In the genomic region with DNA sequence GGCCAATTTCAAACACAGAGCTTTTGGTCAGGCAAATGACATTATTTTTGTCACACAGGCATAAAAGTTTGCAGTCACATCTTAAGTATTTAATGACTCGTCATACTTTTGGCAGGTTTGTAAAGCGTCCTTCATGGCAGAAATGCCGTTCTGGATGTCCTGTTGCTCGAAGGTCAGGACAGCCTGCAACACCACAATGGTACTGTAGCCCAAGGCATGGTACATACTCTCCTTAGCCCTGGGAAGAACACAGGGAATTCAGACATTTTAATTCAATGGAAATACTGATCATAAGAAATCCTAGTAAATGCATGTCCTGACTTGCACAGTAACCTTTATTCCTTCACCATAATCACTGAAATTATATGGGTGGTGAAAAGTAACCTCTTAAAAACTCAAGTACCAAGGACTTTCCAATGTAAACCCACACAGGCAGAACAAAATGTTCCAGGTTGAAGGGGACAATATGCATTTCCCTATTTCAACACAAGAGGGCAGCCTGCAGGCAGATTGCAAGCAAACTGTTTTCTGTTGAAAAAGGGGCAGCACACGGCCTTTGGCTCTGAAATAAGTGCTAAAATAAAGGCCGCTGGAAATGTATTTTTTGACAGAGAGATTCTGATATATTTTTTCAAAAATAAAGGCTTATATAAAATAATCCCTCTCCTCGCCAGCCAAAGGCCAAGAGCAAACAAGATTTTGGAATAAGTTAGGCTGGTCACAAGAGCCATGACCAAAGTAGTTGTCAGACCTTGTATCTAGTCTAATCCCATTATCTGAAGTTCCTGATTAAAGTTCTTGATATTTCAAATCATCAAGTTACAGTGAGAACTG, we compare ENCODE assay signal across 8 cellular contexts.
DNase-seq lines count a peak whose midpoint lies in the region; ATAC-seq, FAIRE-seq and TF ChIP-seq lines count a peak whose summit lies in the region.

No MANE protein-coding gene starts in this region.

- no peak overlapping the region for H3K18ac ChIP-seq in H1 (ENCODE audit: extremely low read depth, low read length)
- H3K18ac ChIP-seq in mesendoderm (ENCODE audit: low read length), result no peak overlapping the region

- no peak overlapping the region for H3K27ac Mint-ChIP-seq in activated CD4-positive, alpha-beta T cell treated with anti-CD3 and anti-CD28 coated beads, Interleukin-2, amount 10 ng/mL, durations not matched to agents 7 days and 5 days

- TF ChIP-seq RAD21 in H1 (IDR thresholded peaks at IDR 0.05 in 1 of 2, conservative IDR thresholded peaks at IDR 0.05 in 1 of 2; ENCODE audit: low read depth in 2 of 2, low read length in 2 of 2), result peak; percentile 82 to 83

- no peak overlapping the region for H3K56ac ChIP-seq in H1 (replicated peaks; ENCODE audit: insufficient read length, low read depth, low read length)
- peak overlapping the region; percentile 12 for H3K56ac ChIP-seq in mesendoderm (ENCODE audit: low read length)

- H2BK5ac ChIP-seq in H1 (ENCODE audit: low read depth, low read length), result no peak overlapping the region
- H2BK5ac ChIP-seq in mesendoderm (ENCODE audit: low read length), result peak overlapping the region; percentile 20

- H2BK120ac ChIP-seq in H1 (replicated peaks; ENCODE audit: low read depth, low read length), result no peak overlapping the region
- H2BK120ac ChIP-seq in mesendoderm (ENCODE audit: low read depth, low read length), result no peak overlapping the region

- H2AK5ac ChIP-seq in H1 (ENCODE audit: low read depth, low read length), result no peak overlapping the region
- no peak overlapping the region for H2AK5ac ChIP-seq in mesendoderm (ENCODE audit: low read length)

- no peak for TF ChIP-seq POLR2A in H1 (IDR thresholded peaks at IDR 0.05; ENCODE audit: control extremely low read depth in 1 of 2, low read depth in 2 of 2, low read length in 2 of 2)

- H3K9me3 ChIP-seq in A673 (ENCODE audit: low read depth, low read length, poor library complexity, severe bottlenecking), result no peaks in the 10 kb centered on the region
- no peaks in the 10 kb centered on the region; a peak in 1 of 4 replicates for H3K9me3 ChIP-seq in H1 (ENCODE audit: insufficient read depth in 2 of 2, low read depth in 1 of 2, low read length in 1 of 2)

- no peak overlapping the region for H3K9ac ChIP-seq in H1 (replicated peaks in 1 of 4; ENCODE audit: extremely low read depth in 1 of 4, low read depth in 3 of 4, low read length in 3 of 4)
- peak overlapping the region; percentile 17 for H3K9ac ChIP-seq in mesendoderm (ENCODE audit: low read length)

- no peaks in the 10 kb centered on the region for H3K79me1 ChIP-seq in H1 (ENCODE audit: low read depth, low read length)
- no peaks in the 10 kb centered on the region for H3K79me1 ChIP-seq in mesendoderm (ENCODE audit: low read length)

- POLR2A ChIA-PET in A673 (lab: Charles Lee; ENCODE audit: low non-redundant PET) (no interaction called here), H1 (lab: Charles Lee; ENCODE audit: partially characterized antibody) (no interaction called here)
- POLR2A ChIA-PET in activated CD4-positive, alpha-beta T cell treated with anti-CD3 and anti-CD28 coated beads, Interleukin-2, amount 10 ng/mL, durations not matched to agents 7 days and 5 days (lab: Charles Lee), result no interaction called here

- no peaks in the 10 kb centered on the region for H3K27me3 ChIP-seq in A673 (replicated peaks; ENCODE audit: insufficient read depth, low read depth, low read length, poor library complexity)
- H3K27me3 ChIP-seq in H1 (replicated peaks in 1 of 4; ENCODE audit: control insufficient read depth in 3 of 4, extremely low read depth in 1 of 4, insufficient read depth in 3 of 4, low read length in 3 of 4), result no peaks in the 10 kb centered on the region
- no peaks in the 10 kb centered on the region for H3K27me3 ChIP-seq in mesendoderm (ENCODE audit: insufficient read depth, low read length, poor library complexity)

- 69% methylated on average over 7 of the region's 7 CpGs; no CpG with 5 or more reads in 1 of the 2 experiments for WGBS in H1 (ENCODE audit: extremely low coverage in 1 of 2, insufficient coverage in 1 of 2, insufficient read length in 1 of 2, insufficient replicate concordance in 2 of 2, low coverage in 1 of 2, low lambda C conversion rate in 2 of 2, missing lambda C conversion rate in 1 of 2), 2 experiments
- no CpG with 5 or more reads among the region's 7 CpGs for WGBS in mesendoderm (ENCODE audit: extremely low coverage, insufficient coverage, low lambda C conversion rate)

- no peak overlapping the region for H3K23ac ChIP-seq in H1 (ENCODE audit: insufficient read length)
- no peak overlapping the region for H3K23ac ChIP-seq in mesendoderm (ENCODE audit: low read length)

- no peak overlapping the region for H2AFZ ChIP-seq in H1 (ENCODE audit: low read length)

- no peak overlapping the region for H2BK12ac ChIP-seq in H1 (ENCODE audit: low read depth, low read length)

- DNase-seq in A673 (ENCODE audit: low spot score) (peak; percentile 68), NCI-H345 treated with DMSO at 0.1 percent for 48 hours (lab: John Stamatoyannopoulos, UW; ENCODE audit: unreplicated experiment) (peak; percentile 61), H1 (ENCODE audit: low read depth in 1 of 2, low spot score in 2 of 2) (peak; percentile 34 to 74), mesendoderm (peak; percentile 86)
- peak; percentile 78 for DNase-seq in activated CD4-positive, alpha-beta T cell treated with anti-CD3 and anti-CD28 coated beads, Interleukin-2, amount 10 ng/mL, durations not matched to agents 7 days and 5 days
- peak; percentile 66 for DNase-seq in stimulated activated CD8-positive, alpha-beta memory T cell treated with anti-CD3 and anti-CD28 coated beads, Interleukin-4, amount 100 ng/mL, for 48 hours

- H3K4me1 Mint-ChIP-seq in activated CD4-positive, alpha-beta T cell treated with anti-CD3 and anti-CD28 coated beads, Interleukin-2, amount 10 ng/mL, durations not matched to agents 7 days and 5 days, result peaks cover 2% of the 10 kb centered on the region

- no TSS peak for BruUV-seq in A673 (replicated peaks; lab: Mats Ljungman, UMichigan)

- no peak overlapping the region for H3K4me3 Mint-ChIP-seq in activated CD4-positive, alpha-beta T cell treated with anti-CD3 and anti-CD28 coated beads, Interleukin-2, amount 10 ng/mL, durations not matched to agents 7 days and 5 days

- peak; percentile 97 for FAIRE-seq in H1 (lab: Jason Lieb, UNC)

- no peak for TF ChIP-seq EP300 in H1 (IDR thresholded peaks at IDR 0.05; ENCODE audit: borderline replicate concordance in 1 of 2, low read depth in 2 of 2, low read length in 2 of 2)

- no peak overlapping the region for H2BK15ac ChIP-seq in H1 (ENCODE audit: low read length)
- H2BK15ac ChIP-seq in mesendoderm (replicated peaks; ENCODE audit: low read depth), result no peak overlapping the region

- H3K4me1 ChIP-seq in A673 (ENCODE audit: insufficient read depth, low read length, poor library complexity, severe bottlenecking), result peaks cover 9% of the 10 kb centered on the region
- peaks cover 0 to 3% (median 0%) of the 10 kb centered on the region in 4 experiments; a peak in 1 of 7 replicates for H3K4me1 ChIP-seq in H1 (replicated peaks in 1 of 4; ENCODE audit: control insufficient read depth in 3 of 4, insufficient read depth in 4 of 4, low read length in 3 of 4)
- H3K4me1 ChIP-seq in mesendoderm (ENCODE audit: control insufficient read depth, low read depth, low read length), result no peaks in the 10 kb centered on the region

- intact Hi-C loops in A673 (cut with micrococcal nuclease; ENCODE audit: unreplicated experiment), result loop anchor here (5.0 kb wide), 1 partner anchor 396 kb away; no protein-coding TSS in a partner anchor

- H3K14ac ChIP-seq in H1 (ENCODE audit: insufficient read length), result no peak overlapping the region

- no peaks in the 10 kb centered on the region for H3K27me3 Mint-ChIP-seq in activated CD4-positive, alpha-beta T cell treated with anti-CD3 and anti-CD28 coated beads, Interleukin-2, amount 10 ng/mL, durations not matched to agents 7 days and 5 days

- no peaks in the 10 kb centered on the region for H4K20me1 ChIP-seq in H1 (replicated peaks in 1 of 2; ENCODE audit: control insufficient read depth in 1 of 2, insufficient read depth in 2 of 2, low read length in 2 of 2)

- CTCF ChIA-PET in A673 (lab: Charles Lee), result interaction anchor here (1.2 kb wide), 1 partner anchor 20 kb away, joined by 3 read pairs; no protein-coding TSS in a partner anchor
- CTCF ChIA-PET in activated CD4-positive, alpha-beta T cell treated with anti-CD3 and anti-CD28 coated beads, Interleukin-2, amount 10 ng/mL, durations not matched to agents 7 days and 5 days (lab: Charles Lee), result interaction anchor here (0.7 to 1.9 kb wide), 4 partner anchors 9 to 88 kb away, joined by 3 to 13 read pairs (median 4); no protein-coding TSS in a partner anchor
- CTCF ChIA-PET in H1 (lab: Charles Lee; ENCODE audit: partially characterized antibody), result interaction anchor here (0.6 to 5.8 kb wide), 38 partner anchors 11 to 1993 kb away, joined by 3 to 51 read pairs (median 4); no protein-coding TSS in a partner anchor

- no peak overlapping the region for H2BK20ac ChIP-seq in H1 (ENCODE audit: low read length)

- peaks cover 2% of the 10 kb centered on the region; the same call in 1 of the 2 replicates for H3K23me2 ChIP-seq in H1 (ENCODE audit: low read depth, low read length)

- peaks cover 4% of the 10 kb centered on the region for H3K9me3 Mint-ChIP-seq in activated CD4-positive, alpha-beta T cell treated with anti-CD3 and anti-CD28 coated beads, Interleukin-2, amount 10 ng/mL, durations not matched to agents 7 days and 5 days

- H4K5ac ChIP-seq in H1 (ENCODE audit: insufficient read length, low read depth, low read length), result no peak overlapping the region
- no peak overlapping the region for H4K5ac ChIP-seq in mesendoderm (ENCODE audit: low read length)

- H4K8ac ChIP-seq in H1 (ENCODE audit: extremely low read depth, insufficient read depth, low read length), result no peak overlapping the region
- no peak overlapping the region for H4K8ac ChIP-seq in mesendoderm (ENCODE audit: low read depth, low read length)

- no peak overlapping the region for H3K4me2 ChIP-seq in H1 (ENCODE audit: insufficient read depth in 1 of 2, low read depth in 2 of 2, low read length in 2 of 2)
- H3K4me2 ChIP-seq in mesendoderm (ENCODE audit: low read length), result no peak overlapping the region

- ATAC-seq in GM18498 (IDR thresholded peaks at IDR 0.05; ENCODE audit: unreplicated experiment), result peak; percentile 86
- ATAC-seq in HG03064 (IDR thresholded peaks at IDR 0.05; ENCODE audit: low read depth, unreplicated experiment), result peak; percentile 61

- H3K27ac ChIP-seq in A673 (ENCODE audit: low read depth, low read length, poor library complexity, severe bottlenecking) (no peak overlapping the region), H1 (ENCODE audit: low read depth, low read length) (no peak overlapping the region), mesendoderm (ENCODE audit: low read depth, low read length) (no peak overlapping the region)

- H3K36me3 ChIP-seq in A673 (ENCODE audit: insufficient read depth, low read length, poor library complexity, severe bottlenecking), result no peaks in the 10 kb centered on the region
- H3K36me3 ChIP-seq in H1 (ENCODE audit: control insufficient read depth in 2 of 4, insufficient read depth in 4 of 4, low read length in 3 of 4), result peaks cover 0 to 2% (median 0%) of the 10 kb centered on the region in 4 experiments; a peak in 1 of 8 replicates
- H3K36me3 ChIP-seq in mesendoderm (ENCODE audit: control insufficient read depth, insufficient read depth, low read length), result no peaks in the 10 kb centered on the region

- peak; percentile 68 for TF ChIP-seq CTCF in A673 (conservative IDR thresholded peaks at IDR 0.05; ENCODE audit: low read depth, low read length)
- TF ChIP-seq CTCF in H1 (IDR thresholded peaks at IDR 0.05; ENCODE audit: control extremely low read depth in 1 of 3, insufficient read depth in 1 of 3, low read depth in 1 of 3, low read length in 3 of 3), result peak; percentile 13 to 87 (median 83)

- H3K36me3 Mint-ChIP-seq in activated CD4-positive, alpha-beta T cell treated with anti-CD3 and anti-CD28 coated beads, Interleukin-2, amount 10 ng/mL, durations not matched to agents 7 days and 5 days (ENCODE audit: low read depth), result peaks cover 26% of the 10 kb centered on the region

- H3K4ac ChIP-seq in H1 (replicated peaks; ENCODE audit: insufficient read length, low read depth, low read length), result no peak overlapping the region
- H3K4ac ChIP-seq in mesendoderm (ENCODE audit: low read depth, low read length), result no peak overlapping the region

- no peak overlapping the region for H4K91ac ChIP-seq in H1 (replicated peaks; ENCODE audit: insufficient read length, low read length)

- no peaks in the 10 kb centered on the region for H3K79me2 ChIP-seq in H1 (ENCODE audit: control insufficient read depth in 1 of 2, insufficient read depth in 2 of 2, low read length in 2 of 2)
- no peaks in the 10 kb centered on the region for H3K79me2 ChIP-seq in mesendoderm (ENCODE audit: control insufficient read depth, insufficient read depth, low read length)

- peak overlapping the region; percentile 7 for H3K4me3 ChIP-seq in A673 (ENCODE audit: low read depth, low read length, poor library complexity, severe bottlenecking)
- no peak overlapping the region for H3K4me3 ChIP-seq in H1 (ENCODE audit: extremely low read depth in 1 of 4, insufficient read depth in 2 of 4, low read depth in 3 of 4, low read length in 4 of 4)
- H3K4me3 ChIP-seq in mesendoderm (ENCODE audit: low read length), result no peak overlapping the region
